In genomic region chr11:95917188-95918036, GRCh38 we compare ENCODE assay signal across 10 cellular contexts. TPM values are rescaled to one million over a fixed set of nuclear protein-coding genes. Genes with fewer than 3 reads are reported as not detected.
DNase-seq lines count a peak whose midpoint lies in the region; ATAC-seq and TF ChIP-seq lines count a peak whose summit lies in the region.
"Had no signal": no experiment of that assay in that cellular context is flagged by ENCODE, and none has a peak within 500 bp of the region (broad histone marks: within the 10 kb centered on the region; RNA-seq: fewer than 3 reads in every experiment).

No MANE protein-coding gene starts in this region.

- H3K4me1 ChIP-seq in gastrocnemius medialis = peaks cover 22 to 40% of the 10 kb centered on the region in 2 donors

- H3K27ac ChIP-seq in gastrocnemius medialis = peak overlapping the region; percentile 58 to 68 (median 64)

- DNase-seq in M059J (ENCODE audit: low read depth) (peak; percentile 9), NCI-H510A treated with DMSO at 0.1 percent for 48 hours (lab: John Stamatoyannopoulos, UW) (peak; percentile 48), dermis microvascular lymphatic vessel endothelial cell (ENCODE audit: low read depth in 2 of 2) (peak; percentile 97), gastrocnemius medialis (no peak)
- DNase-seq in activated effector memory CD4-positive, alpha-beta T cell treated with anti-CD3 and anti-CD28 coated beads, Interleukin-2, amount 50 U/mL, for 16 hours = no peak
- DNase-seq: activated CD4-positive, CD25-positive, alpha-beta regulatory T cell; Calu3 had no signal

- H3K36me3 ChIP-seq in gastrocnemius medialis = no peaks in the 10 kb centered on the region

- no peaks in the 10 kb centered on the region for H3K27me3 ChIP-seq in gastrocnemius medialis

- ATAC-seq in gastrocnemius medialis (peak; percentile 31 to 35), HG03108 (IDR thresholded peaks at IDR 0.05; ENCODE audit: unreplicated experiment) (no peak), GM21515 (IDR thresholded peaks at IDR 0.05; ENCODE audit: unreplicated experiment) (no peak), HG02610 (IDR thresholded peaks at IDR 0.05; ENCODE audit: unreplicated experiment) (no peak)

- in situ Hi-C loops in gastrocnemius medialis (cut with MboI; ENCODE audit: low sequenced_read_pairs in 4 of 4) = no loop called here

- H3K4me3 ChIP-seq in gastrocnemius medialis = no peak overlapping the region

- no peak for TF ChIP-seq POLR2A in gastrocnemius medialis (IDR thresholded peaks at IDR 0.05)

- no peaks in the 10 kb centered on the region for H3K9me3 ChIP-seq in gastrocnemius medialis

- no peak for TF ChIP-seq CTCF in gastrocnemius medialis (IDR thresholded peaks at IDR 0.05 in 4 of 5, conservative IDR thresholded peaks at IDR 0.05 in 1 of 5)

- intact Hi-C loops in gastrocnemius medialis (cut with DNase I; ENCODE audit: low total_unique reads) = no loop called here

RNA-seq across cellular contexts. Expression of gene MTMR2, which starts 6.5 kb away (rescaled TPM):
- 34.4 and 43.3 TPM in 2 replicates for total RNA-seq in M059J (2014; rRNA removed; shearing (Covaris generic))
- 47.3 and 48.7 TPM in 2 replicates for total RNA-seq in dermis microvascular lymphatic vessel endothelial cell
- 1 to 10 TPM; 4.0 to 5.3 (median 4.5) TPM for total RNA-seq in gastrocnemius medialis

Comparison
In these comparisons a context has a peak if more than half of its experiments do, and no peak if none do; other contexts are left out.
1. DNase-seq: peak in M059J (single experiment), NCI-H510A treated with DMSO at 0.1 percent for 48 hours (single experiment) and dermis microvascular lymphatic vessel endothelial cell (2 of 2); none in gastrocnemius medialis (0 of 2) and activated effector memory CD4-positive, alpha-beta T cell treated with anti-CD3 and anti-CD28 coated beads, Interleukin-2, amount 50 U/mL, for 16 hours (single experiment).
2. ATAC-seq: peak in gastrocnemius medialis (2 of 2); none in HG03108 (single experiment), GM21515 (single experiment) and HG02610 (single experiment).